9 cellular contexts compared by ENCODE assay signal in genomic region chr11:58913685-58914084, GRCh38. TPM values are rescaled to one million over a fixed set of nuclear protein-coding genes. Genes with fewer than 3 reads are reported as not detected.
"Had no signal": no experiment of that assay in that cellular context is flagged by ENCODE, and none has a peak within 500 bp of the region (broad histone marks: within the 10 kb centered on the region; RNA-seq: fewer than 3 reads in every experiment).

No MANE protein-coding gene starts in this region.

- ATAC-seq: K562 had no signal

- H3K4me2 ChIP-seq: KMS-11 had no signal

- H3K4me3 ChIP-seq: K562 had no signal

- FAIRE-seq: HTR-8/SVneo, K562 had no signal

- H3K9ac ChIP-seq: KMS-11 had no signal

- DNase-seq: IMR-90, KBM-7, KG1 had no signal

- H3K27ac ChIP-seq: HL-60, KMS-11 had no signal

RNA-seq across cellular contexts. Expression of gene GLYATL1, which starts 25.6 kb away (rescaled TPM):
- total RNA-seq: HT-29, K562 had no signal
- polyA plus RNA-seq: IgD-negative memory B cell, K562 had no signal
